In genomic region chr22:37549704-37550059, GRCh38 we compare ENCODE assay signal across 1 cellular context.
A peak's percentile ranks its signal among the peaks of the same experiment; 100 is the strongest.
TF ChIP-seq lines count a peak whose summit lies in the region.

No MANE protein-coding gene starts in this region.

TF ChIP-seq in HepG2, 621 proteins besides CTCF, POLR2A, EP300 and RAD21:
- TF ChIP-seq FOXA1 (IDR thresholded peaks at IDR 0.05): no peak
- TF ChIP-seq FOXA1 (CRISPR knock-in tag; IDR thresholded peaks at IDR 0.05): peak; percentile 67
- TF ChIP-seq, protein P1, sequence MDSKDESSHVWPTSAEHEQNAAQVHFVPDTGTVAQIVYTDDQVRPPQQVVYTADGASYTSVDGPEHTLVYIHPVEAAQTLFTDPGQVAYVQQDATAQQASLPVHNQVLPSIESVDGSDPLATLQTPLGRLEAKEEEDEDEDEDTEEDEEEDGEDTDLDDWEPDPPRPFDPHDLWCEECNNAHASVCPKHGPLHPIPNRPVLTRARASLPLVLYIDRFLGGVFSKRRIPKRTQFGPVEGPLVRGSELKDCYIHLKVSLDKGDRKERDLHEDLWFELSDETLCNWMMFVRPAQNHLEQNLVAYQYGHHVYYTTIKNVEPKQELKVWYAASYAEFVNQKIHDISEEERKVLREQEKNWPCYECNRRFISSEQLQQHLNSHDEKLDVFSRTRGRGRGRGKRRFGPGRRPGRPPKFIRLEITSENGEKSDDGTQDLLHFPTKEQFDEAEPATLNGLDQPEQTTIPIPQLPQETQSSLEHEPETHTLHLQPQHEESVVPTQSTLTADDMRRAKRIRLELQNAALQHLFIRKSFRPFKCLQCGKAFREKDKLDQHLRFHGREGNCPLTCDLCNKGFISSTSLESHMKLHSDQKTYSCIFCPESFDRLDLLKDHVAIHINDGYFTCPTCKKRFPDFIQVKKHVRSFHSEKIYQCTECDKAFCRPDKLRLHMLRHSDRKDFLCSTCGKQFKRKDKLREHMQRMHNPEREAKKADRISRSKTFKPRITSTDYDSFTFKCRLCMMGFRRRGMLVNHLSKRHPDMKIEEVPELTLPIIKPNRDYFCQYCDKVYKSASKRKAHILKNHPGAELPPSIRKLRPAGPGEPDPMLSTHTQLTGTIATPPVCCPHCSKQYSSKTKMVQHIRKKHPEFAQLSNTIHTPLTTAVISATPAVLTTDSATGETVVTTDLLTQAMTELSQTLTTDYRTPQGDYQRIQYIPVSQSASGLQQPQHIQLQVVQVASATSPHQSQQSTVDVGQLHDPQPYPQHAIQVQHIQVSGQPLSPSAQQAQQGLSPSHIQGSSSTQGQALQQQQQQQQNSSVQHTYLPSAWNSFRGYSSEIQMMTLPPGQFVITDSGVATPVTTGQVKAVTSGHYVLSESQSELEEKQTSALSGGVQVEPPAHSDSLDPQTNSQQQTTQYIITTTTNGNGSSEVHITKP (CRISPR knock-in tag; IDR thresholded peaks at IDR 0.05; ENCODE audit: low read depth): peak; percentile 74
- no peak for TF ChIP-seq MEF2D (CRISPR knock-in tag; IDR thresholded peaks at IDR 0.05)
- TF ChIP-seq ZNF687 (CRISPR knock-in tag; IDR thresholded peaks at IDR 0.05): peak; percentile 57
- TF ChIP-seq, protein P2, sequence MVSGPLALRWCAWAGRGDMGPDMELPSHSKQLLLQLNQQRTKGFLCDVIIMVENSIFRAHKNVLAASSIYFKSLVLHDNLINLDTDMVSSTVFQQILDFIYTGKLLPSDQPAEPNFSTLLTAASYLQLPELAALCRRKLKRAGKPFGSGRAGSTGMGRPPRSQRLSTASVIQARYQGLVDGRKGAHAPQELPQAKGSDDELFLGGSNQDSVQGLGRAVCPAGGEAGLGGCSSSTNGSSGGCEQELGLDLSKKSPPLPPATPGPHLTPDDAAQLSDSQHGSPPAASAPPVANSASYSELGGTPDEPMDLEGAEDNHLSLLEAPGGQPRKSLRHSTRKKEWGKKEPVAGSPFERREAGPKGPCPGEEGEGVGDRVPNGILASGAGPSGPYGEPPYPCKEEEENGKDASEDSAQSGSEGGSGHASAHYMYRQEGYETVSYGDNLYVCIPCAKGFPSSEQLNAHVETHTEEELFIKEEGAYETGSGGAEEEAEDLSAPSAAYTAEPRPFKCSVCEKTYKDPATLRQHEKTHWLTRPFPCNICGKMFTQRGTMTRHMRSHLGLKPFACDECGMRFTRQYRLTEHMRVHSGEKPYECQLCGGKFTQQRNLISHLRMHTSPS (CRISPR knock-in tag; IDR thresholded peaks at IDR 0.05; ENCODE audit: low read depth): peak; percentile 83
- TF ChIP-seq ZIK1 (CRISPR knock-in tag; IDR thresholded peaks at IDR 0.05; ENCODE audit: borderline replicate concordance, low read depth): no peak
- TF ChIP-seq MTA3 (CRISPR knock-in tag; IDR thresholded peaks at IDR 0.05): no peak
- TF ChIP-seq HNRNPL (IDR thresholded peaks at IDR 0.05; ENCODE audit: low read depth, low read length): peak; percentile 84; the same call in 1 of the 2 replicates
- 0 out of 2 replicates have a peak, but pooled peaks have one; percentile 15 for TF ChIP-seq ZBTB7B (CRISPR knock-in tag; IDR thresholded peaks at IDR 0.05)
- peak; percentile 37 for TF ChIP-seq STAG1 (CRISPR knock-in tag; IDR thresholded peaks at IDR 0.05)
- peak; percentile 87 for TF ChIP-seq ZNF652 (CRISPR knock-in tag; IDR thresholded peaks at IDR 0.05; ENCODE audit: borderline replicate concordance, low read depth)
- TF ChIP-seq UBTF (CRISPR knock-in tag; IDR thresholded peaks at IDR 0.05): 0 out of 2 replicates have a peak, but pooled peaks have one; percentile 6
- peak; percentile 49 for TF ChIP-seq FOXA3 (CRISPR knock-in tag; IDR thresholded peaks at IDR 0.05)
TF ChIP-seq in HepG2: peak in this region for 10.
